ENCODE assay signal across 19 cellular contexts in genomic region chr6:3346476-3346875, GRCh38.
"Had no signal": no experiment of that assay in that cellular context is flagged by ENCODE, and none has a peak within 500 bp of the region (broad histone marks: within the 10 kb centered on the region; RNA-seq: fewer than 3 reads in every experiment).

No MANE protein-coding gene starts in this region.

- H3K9me3 ChIP-seq: colonic mucosa, esophagus muscularis mucosa, neutrophil, ovary had no signal

- H3K27ac ChIP-seq: colonic mucosa, esophagus muscularis mucosa, neutrophil, ovary had no signal

- DNase-seq: activated B cell treated with CpG ODN at 0.5 μM for 24 hours; activated CD4-positive, alpha-beta T cell treated with anti-CD3 and anti-CD28 coated beads for 36 hours; activated CD4-positive, alpha-beta T cell treated with anti-CD3 and anti-CD28 coated beads, Interleukin-2, amount 50 U/mL, for 4 hours; activated CD8-positive, alpha-beta memory T cell treated with anti-CD3 and anti-CD28 coated beads for 24 hours; activated CD8-positive, alpha-beta memory T cell treated with anti-CD3 and anti-CD28 coated beads, Interleukin-2, amount 50 U/mL, for 4 hours; activated T-cell treated with anti-CD3 and anti-CD28 coated beads, Interleukin-2, amount 50 U/mL, for 24 hours; colonic mucosa; head of caudate nucleus; naive thymus-derived CD8-positive, alpha-beta T cell; ovary; stimulated activated CD4-positive, alpha-beta T cell treated with anti-CD3 and anti-CD28 coated beads, Interleukin-15, amount 100 ng/mL, for 24 hours; T1000 had no signal

- H3K4me3 ChIP-seq: colonic mucosa, esophagus muscularis mucosa, ovary, smooth muscle cell had no signal

- H3K27me3 ChIP-seq: colonic mucosa, esophagus muscularis mucosa, ovary had no signal

- H3K36me3 ChIP-seq: colonic mucosa, esophagus muscularis mucosa, neutrophil, ovary had no signal

- ATAC-seq: activated CD4-positive, alpha-beta T cell treated with anti-CD3 and anti-CD28 coated beads for 36 hours; activated naive CD4-positive, alpha-beta T cell treated with anti-CD3 and anti-CD28 coated beads, Interleukin-2, amount 50 U/mL, for 72 hours; activated T-helper 17 cell treated with anti-CD3 and anti-CD28 coated beads, Interleukin-2, amount 50 U/mL, for 72 hours; naive thymus-derived CD8-positive, alpha-beta T cell; sciatic nerve; stimulated activated memory B cell treated with anti-CD40 and anti-IgM and Interleukin-4, amounts not matched to agents 10 μg/mL and 1 μg/mL and 100 μg/mL, for 72 hours had no signal

- H3K4me1 ChIP-seq: colonic mucosa had no signal

- H3K4me2 ChIP-seq: smooth muscle cell had no signal
